Comparison of ENCODE assay signal across 1 cellular context in the genomic region with DNA sequence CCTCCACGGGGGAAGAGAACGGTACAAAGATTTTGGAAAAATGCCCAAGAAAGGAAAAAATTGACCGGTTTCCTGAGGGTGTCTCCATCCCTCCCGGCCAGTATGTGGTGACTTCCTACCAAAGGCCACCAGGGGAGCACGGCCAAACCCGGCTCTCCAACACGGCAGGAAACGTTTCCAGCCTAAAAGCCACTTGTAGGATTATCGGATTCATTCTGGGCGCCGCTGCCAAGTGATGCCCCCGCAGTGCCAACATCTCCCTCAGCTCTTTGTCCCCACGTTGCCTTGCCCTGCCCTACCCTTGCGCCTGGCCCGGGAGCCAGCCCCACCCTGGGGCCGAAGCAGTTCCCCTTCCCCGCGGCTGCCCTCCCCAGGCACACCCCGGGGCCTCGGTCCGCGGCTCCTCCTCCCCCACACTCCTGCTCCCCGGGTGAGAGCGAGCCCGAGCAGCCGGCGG.
TF ChIP-seq lines count a peak whose summit lies in the region.

No MANE protein-coding gene starts in this region.

TF ChIP-seq in HepG2, 621 proteins besides CTCF, POLR2A, EP300 and RAD21 (continues in another document):
- 0 out of 2 replicates have a peak, but pooled peaks have one; percentile 37 for TF ChIP-seq SNAI1 (CRISPR knock-in tag; IDR thresholded peaks at IDR 0.05; ENCODE audit: borderline replicate concordance)
- TF ChIP-seq ZNF232 (CRISPR knock-in tag; IDR thresholded peaks at IDR 0.05; ENCODE audit: borderline replicate concordance), result 0 out of 2 replicates have a peak, but pooled peaks have one; percentile 20
- peak; percentile 57; the same call in 1 of the 2 replicates for TF ChIP-seq SALL2 (CRISPR knock-in tag; IDR thresholded peaks at IDR 0.05)
- TF ChIP-seq, protein P1, sequence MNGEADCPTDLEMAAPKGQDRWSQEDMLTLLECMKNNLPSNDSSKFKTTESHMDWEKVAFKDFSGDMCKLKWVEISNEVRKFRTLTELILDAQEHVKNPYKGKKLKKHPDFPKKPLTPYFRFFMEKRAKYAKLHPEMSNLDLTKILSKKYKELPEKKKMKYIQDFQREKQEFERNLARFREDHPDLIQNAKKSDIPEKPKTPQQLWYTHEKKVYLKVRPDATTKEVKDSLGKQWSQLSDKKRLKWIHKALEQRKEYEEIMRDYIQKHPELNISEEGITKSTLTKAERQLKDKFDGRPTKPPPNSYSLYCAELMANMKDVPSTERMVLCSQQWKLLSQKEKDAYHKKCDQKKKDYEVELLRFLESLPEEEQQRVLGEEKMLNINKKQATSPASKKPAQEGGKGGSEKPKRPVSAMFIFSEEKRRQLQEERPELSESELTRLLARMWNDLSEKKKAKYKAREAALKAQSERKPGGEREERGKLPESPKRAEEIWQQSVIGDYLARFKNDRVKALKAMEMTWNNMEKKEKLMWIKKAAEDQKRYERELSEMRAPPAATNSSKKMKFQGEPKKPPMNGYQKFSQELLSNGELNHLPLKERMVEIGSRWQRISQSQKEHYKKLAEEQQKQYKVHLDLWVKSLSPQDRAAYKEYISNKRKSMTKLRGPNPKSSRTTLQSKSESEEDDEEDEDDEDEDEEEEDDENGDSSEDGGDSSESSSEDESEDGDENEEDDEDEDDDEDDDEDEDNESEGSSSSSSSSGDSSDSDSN (CRISPR knock-in tag; IDR thresholded peaks at IDR 0.05), result peak; percentile 81; the same call in 1 of the 2 replicates
- no peak for TF ChIP-seq ZSCAN20 (CRISPR knock-in tag; IDR thresholded peaks at IDR 0.05; ENCODE audit: borderline replicate concordance)
- peak; percentile 48; the same call in 1 of the 2 replicates for TF ChIP-seq ZNF558 (CRISPR knock-in tag; IDR thresholded peaks at IDR 0.05; ENCODE audit: borderline replicate concordance)
- peak; percentile 38; the same call in 1 of the 2 replicates for TF ChIP-seq PHF8 (CRISPR knock-in tag; IDR thresholded peaks at IDR 0.05)
- TF ChIP-seq ZFP36L1 (CRISPR knock-in tag; IDR thresholded peaks at IDR 0.05), result 0 out of 2 replicates have a peak, but pooled peaks have one; percentile 2
- TF ChIP-seq RFXAP (CRISPR knock-in tag; IDR thresholded peaks at IDR 0.05; ENCODE audit: borderline replicate concordance), result no peak
- peak; percentile 50; the same call in 1 of the 2 replicates for TF ChIP-seq KDM2A (CRISPR knock-in tag; IDR thresholded peaks at IDR 0.05; ENCODE audit: borderline replicate concordance, low read depth)
- TF ChIP-seq SIN3A (IDR thresholded peaks at IDR 0.05; ENCODE audit: borderline replicate concordance, low read depth, low read length), result peak; percentile 54; the same call in 1 of the 2 replicates
- TF ChIP-seq GATAD2A (CRISPR knock-in tag; IDR thresholded peaks at IDR 0.05), result no peak
- no peak for TF ChIP-seq MAZ (IDR thresholded peaks at IDR 0.05; ENCODE audit: borderline replicate concordance, low read depth, low read length)
- TF ChIP-seq MAZ (CRISPR knock-in tag; IDR thresholded peaks at IDR 0.05; ENCODE audit: low read depth), result peak; percentile 6
- peak; percentile 14; the same call in 1 of the 2 replicates for TF ChIP-seq GABPB1 (CRISPR knock-in tag; IDR thresholded peaks at IDR 0.05)
- TF ChIP-seq ZNF777 (CRISPR knock-in tag; IDR thresholded peaks at IDR 0.05), result peak; percentile 30; the same call in 1 of the 2 replicates
- peak; percentile 47; the same call in 1 of the 2 replicates for TF ChIP-seq SMC3 (IDR thresholded peaks at IDR 0.05; ENCODE audit: low read length)
- TF ChIP-seq, protein P2, sequence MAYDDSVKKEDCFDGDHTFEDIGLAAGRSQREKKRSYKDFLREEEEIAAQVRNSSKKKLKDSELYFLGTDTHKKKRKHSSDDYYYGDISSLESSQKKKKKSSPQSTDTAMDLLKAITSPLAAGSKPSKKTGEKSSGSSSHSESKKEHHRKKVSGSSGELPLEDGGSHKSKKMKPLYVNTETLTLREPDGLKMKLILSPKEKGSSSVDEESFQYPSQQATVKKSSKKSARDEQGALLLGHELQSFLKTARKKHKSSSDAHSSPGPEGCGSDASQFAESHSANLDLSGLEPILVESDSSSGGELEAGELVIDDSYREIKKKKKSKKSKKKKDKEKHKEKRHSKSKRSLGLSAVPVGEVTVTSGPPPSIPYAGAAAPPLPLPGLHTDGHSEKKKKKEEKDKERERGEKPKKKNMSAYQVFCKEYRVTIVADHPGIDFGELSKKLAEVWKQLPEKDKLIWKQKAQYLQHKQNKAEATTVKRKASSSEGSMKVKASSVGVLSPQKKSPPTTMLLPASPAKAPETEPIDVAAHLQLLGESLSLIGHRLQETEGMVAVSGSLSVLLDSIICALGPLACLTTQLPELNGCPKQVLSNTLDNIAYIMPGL (CRISPR knock-in tag; IDR thresholded peaks at IDR 0.05; ENCODE audit: borderline replicate concordance in 1 of 2, low read depth in 1 of 2), result peak in 1 of 2 experiments; percentile 27; a peak in 2 of 4 replicates
- no peak for TF ChIP-seq GABPA (IDR thresholded peaks at IDR 0.05; ENCODE audit: low read depth, low read length)
- peak; percentile 30; the same call in 1 of the 2 replicates for TF ChIP-seq GABPA (CRISPR knock-in tag; IDR thresholded peaks at IDR 0.05; ENCODE audit: low read depth)
- TF ChIP-seq ZFP82 (CRISPR knock-in tag; IDR thresholded peaks at IDR 0.05; ENCODE audit: borderline replicate concordance), result 0 out of 2 replicates have a peak, but pooled peaks have one; percentile 4
- no peak for TF ChIP-seq SP1 (IDR thresholded peaks at IDR 0.05)
- 0 out of 2 replicates have a peak, but pooled peaks have one; percentile 9 for TF ChIP-seq SP1 (CRISPR knock-in tag; IDR thresholded peaks at IDR 0.05)
- TF ChIP-seq POGZ (CRISPR knock-in tag; IDR thresholded peaks at IDR 0.05), result 0 out of 2 replicates have a peak, but pooled peaks have one; percentile 15
- TF ChIP-seq ATF1 (CRISPR knock-in tag; IDR thresholded peaks at IDR 0.05), result no peak
- TF ChIP-seq ZNF788 (CRISPR knock-in tag; IDR thresholded peaks at IDR 0.05; ENCODE audit: borderline replicate concordance), result peak; percentile 41
- no peak for TF ChIP-seq ZNF225 (CRISPR knock-in tag; IDR thresholded peaks at IDR 0.05)
- no peak for TF ChIP-seq ZNF383 (CRISPR knock-in tag; IDR thresholded peaks at IDR 0.05; ENCODE audit: borderline replicate concordance)
- TF ChIP-seq, protein P3, sequence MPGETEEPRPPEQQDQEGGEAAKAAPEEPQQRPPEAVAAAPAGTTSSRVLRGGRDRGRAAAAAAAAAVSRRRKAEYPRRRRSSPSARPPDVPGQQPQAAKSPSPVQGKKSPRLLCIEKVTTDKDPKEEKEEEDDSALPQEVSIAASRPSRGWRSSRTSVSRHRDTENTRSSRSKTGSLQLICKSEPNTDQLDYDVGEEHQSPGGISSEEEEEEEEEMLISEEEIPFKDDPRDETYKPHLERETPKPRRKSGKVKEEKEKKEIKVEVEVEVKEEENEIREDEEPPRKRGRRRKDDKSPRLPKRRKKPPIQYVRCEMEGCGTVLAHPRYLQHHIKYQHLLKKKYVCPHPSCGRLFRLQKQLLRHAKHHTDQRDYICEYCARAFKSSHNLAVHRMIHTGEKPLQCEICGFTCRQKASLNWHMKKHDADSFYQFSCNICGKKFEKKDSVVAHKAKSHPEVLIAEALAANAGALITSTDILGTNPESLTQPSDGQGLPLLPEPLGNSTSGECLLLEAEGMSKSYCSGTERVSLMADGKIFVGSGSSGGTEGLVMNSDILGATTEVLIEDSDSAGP (CRISPR knock-in tag; IDR thresholded peaks at IDR 0.05; ENCODE audit: borderline replicate concordance), result peak; percentile 27; the same call in 1 of the 2 replicates
- TF ChIP-seq ZNF263 (CRISPR knock-in tag; IDR thresholded peaks at IDR 0.05), result peak; percentile 55; the same call in 1 of the 2 replicates
- TF ChIP-seq HNRNPL (IDR thresholded peaks at IDR 0.05; ENCODE audit: low read depth, low read length), result 0 out of 2 replicates have a peak, but pooled peaks have one; percentile 23
- TF ChIP-seq, protein P4, sequence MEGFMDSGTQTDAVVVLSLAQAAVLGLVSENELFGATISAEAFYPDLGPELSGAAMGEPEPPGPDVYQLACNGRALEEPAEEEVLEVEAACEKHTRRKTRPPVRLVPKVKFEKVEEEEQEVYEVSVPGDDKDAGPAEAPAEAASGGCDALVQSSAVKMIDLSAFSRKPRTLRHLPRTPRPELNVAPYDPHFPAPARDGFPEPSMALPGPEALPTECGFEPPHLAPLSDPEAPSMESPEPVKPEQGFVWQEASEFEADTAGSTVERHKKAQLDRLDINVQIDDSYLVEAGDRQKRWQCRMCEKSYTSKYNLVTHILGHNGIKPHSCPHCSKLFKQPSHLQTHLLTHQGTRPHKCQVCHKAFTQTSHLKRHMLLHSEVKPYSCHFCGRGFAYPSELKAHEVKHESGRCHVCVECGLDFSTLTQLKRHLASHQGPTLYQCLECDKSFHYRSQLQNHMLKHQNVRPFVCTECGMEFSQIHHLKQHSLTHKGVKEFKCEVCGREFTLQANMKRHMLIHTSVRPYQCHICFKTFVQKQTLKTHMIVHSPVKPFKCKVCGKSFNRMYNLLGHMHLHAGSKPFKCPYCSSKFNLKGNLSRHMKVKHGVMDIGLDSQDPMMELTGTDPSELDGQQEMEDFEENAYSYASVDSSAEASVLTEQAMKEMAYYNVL (CRISPR knock-in tag; IDR thresholded peaks at IDR 0.05; ENCODE audit: borderline replicate concordance), result peak; percentile 40; the same call in 1 of the 2 replicates
- 0 out of 2 replicates have a peak, but pooled peaks have one; percentile 10 for TF ChIP-seq ZNF616 (CRISPR knock-in tag; IDR thresholded peaks at IDR 0.05; ENCODE audit: low read depth)
- TF ChIP-seq, protein P5, sequence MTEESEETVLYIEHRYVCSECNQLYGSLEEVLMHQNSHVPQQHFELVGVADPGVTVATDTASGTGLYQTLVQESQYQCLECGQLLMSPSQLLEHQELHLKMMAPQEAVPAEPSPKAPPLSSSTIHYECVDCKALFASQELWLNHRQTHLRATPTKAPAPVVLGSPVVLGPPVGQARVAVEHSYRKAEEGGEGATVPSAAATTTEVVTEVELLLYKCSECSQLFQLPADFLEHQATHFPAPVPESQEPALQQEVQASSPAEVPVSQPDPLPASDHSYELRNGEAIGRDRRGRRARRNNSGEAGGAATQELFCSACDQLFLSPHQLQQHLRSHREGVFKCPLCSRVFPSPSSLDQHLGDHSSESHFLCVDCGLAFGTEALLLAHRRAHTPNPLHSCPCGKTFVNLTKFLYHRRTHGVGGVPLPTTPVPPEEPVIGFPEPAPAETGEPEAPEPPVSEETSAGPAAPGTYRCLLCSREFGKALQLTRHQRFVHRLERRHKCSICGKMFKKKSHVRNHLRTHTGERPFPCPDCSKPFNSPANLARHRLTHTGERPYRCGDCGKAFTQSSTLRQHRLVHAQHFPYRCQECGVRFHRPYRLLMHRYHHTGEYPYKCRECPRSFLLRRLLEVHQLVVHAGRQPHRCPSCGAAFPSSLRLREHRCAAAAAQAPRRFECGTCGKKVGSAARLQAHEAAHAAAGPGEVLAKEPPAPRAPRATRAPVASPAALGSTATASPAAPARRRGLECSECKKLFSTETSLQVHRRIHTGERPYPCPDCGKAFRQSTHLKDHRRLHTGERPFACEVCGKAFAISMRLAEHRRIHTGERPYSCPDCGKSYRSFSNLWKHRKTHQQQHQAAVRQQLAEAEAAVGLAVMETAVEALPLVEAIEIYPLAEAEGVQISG (CRISPR knock-in tag; IDR thresholded peaks at IDR 0.05), result peak; percentile 47; the same call in 1 of the 2 replicates
- TF ChIP-seq, protein P6, sequence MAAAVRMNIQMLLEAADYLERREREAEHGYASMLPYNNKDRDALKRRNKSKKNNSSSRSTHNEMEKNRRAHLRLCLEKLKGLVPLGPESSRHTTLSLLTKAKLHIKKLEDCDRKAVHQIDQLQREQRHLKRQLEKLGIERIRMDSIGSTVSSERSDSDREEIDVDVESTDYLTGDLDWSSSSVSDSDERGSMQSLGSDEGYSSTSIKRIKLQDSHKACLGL (CRISPR knock-in tag; IDR thresholded peaks at IDR 0.05), result peak; percentile 22; the same call in 1 of the 2 replicates
- TF ChIP-seq, protein P7, sequence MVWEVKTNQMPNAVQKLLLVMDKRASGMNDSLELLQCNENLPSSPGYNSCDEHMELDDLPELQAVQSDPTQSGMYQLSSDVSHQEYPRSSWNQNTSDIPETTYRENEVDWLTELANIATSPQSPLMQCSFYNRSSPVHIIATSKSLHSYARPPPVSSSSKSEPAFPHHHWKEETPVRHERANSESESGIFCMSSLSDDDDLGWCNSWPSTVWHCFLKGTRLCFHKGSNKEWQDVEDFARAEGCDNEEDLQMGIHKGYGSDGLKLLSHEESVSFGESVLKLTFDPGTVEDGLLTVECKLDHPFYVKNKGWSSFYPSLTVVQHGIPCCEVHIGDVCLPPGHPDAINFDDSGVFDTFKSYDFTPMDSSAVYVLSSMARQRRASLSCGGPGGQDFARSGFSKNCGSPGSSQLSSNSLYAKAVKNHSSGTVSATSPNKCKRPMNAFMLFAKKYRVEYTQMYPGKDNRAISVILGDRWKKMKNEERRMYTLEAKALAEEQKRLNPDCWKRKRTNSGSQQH (CRISPR knock-in tag; IDR thresholded peaks at IDR 0.05; ENCODE audit: low read depth), result 0 out of 2 replicates have a peak, but pooled peaks have one; percentile 16
- TF ChIP-seq, protein P8, sequence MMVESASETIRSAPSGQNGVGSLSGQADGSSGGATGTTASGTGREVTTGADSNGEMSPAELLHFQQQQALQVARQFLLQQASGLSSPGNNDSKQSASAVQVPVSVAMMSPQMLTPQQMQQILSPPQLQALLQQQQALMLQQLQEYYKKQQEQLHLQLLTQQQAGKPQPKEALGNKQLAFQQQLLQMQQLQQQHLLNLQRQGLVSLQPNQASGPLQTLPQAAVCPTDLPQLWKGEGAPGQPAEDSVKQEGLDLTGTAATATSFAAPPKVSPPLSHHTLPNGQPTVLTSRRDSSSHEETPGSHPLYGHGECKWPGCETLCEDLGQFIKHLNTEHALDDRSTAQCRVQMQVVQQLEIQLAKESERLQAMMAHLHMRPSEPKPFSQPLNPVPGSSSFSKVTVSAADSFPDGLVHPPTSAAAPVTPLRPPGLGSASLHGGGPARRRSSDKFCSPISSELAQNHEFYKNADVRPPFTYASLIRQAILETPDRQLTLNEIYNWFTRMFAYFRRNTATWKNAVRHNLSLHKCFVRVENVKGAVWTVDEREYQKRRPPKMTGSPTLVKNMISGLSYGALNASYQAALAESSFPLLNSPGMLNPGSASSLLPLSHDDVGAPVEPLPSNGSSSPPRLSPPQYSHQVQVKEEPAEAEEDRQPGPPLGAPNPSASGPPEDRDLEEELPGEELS (CRISPR knock-in tag; IDR thresholded peaks at IDR 0.05), result no peak
- peak; percentile 35; the same call in 1 of the 2 replicates for TF ChIP-seq SAP130 (CRISPR knock-in tag; IDR thresholded peaks at IDR 0.05; ENCODE audit: low read depth)
- TF ChIP-seq ZNF841 (CRISPR knock-in tag; IDR thresholded peaks at IDR 0.05; ENCODE audit: borderline replicate concordance), result no peak
- TF ChIP-seq, protein P9, sequence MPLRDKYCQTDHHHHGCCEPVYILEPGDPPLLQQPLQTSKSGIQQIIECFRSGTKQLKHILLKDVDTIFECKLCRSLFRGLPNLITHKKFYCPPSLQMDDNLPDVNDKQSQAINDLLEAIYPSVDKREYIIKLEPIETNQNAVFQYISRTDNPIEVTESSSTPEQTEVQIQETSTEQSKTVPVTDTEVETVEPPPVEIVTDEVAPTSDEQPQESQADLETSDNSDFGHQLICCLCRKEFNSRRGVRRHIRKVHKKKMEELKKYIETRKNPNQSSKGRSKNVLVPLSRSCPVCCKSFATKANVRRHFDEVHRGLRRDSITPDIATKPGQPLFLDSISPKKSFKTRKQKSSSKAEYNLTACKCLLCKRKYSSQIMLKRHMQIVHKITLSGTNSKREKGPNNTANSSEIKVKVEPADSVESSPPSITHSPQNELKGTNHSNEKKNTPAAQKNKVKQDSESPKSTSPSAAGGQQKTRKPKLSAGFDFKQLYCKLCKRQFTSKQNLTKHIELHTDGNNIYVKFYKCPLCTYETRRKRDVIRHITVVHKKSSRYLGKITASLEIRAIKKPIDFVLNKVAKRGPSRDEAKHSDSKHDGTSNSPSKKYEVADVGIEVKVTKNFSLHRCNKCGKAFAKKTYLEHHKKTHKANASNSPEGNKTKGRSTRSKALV (CRISPR knock-in tag; IDR thresholded peaks at IDR 0.05), result peak; percentile 78; the same call in 1 of the 2 replicates
- TF ChIP-seq ZNF891 (CRISPR knock-in tag; IDR thresholded peaks at IDR 0.05), result 0 out of 2 replicates have a peak, but pooled peaks have one; percentile 60
- TF ChIP-seq ZNF30 (CRISPR knock-in tag; IDR thresholded peaks at IDR 0.05), result 0 out of 2 replicates have a peak, but pooled peaks have one; percentile 23
